17 cellular contexts compared by ENCODE assay signal in genomic region chr17:18254888-18255649, GRCh38. TPM values are rescaled to one million over a fixed set of nuclear protein-coding genes. Genes with fewer than 3 reads are reported as not detected.
DNase-seq lines count a peak whose midpoint lies in the region; ATAC-seq and TF ChIP-seq lines count a peak whose summit lies in the region.
"Had no signal": no experiment of that assay in that cellular context is flagged by ENCODE, and none has a peak within 500 bp of the region (broad histone marks: within the 10 kb centered on the region; RNA-seq: fewer than 3 reads in every experiment).

No MANE protein-coding gene starts in this region.

- H3K9me3 Mint-ChIP-seq in natural killer cell: no peaks in the 10 kb centered on the region
- H3K9me3 Mint-ChIP-seq in natural killer cell treated with Interleukin-12 subunit alpha and Interleukin-12 subunit beta and Interleukin-15 and Interleukin-18, amount 100 ng/mL, for 72 hours: no peaks in the 10 kb centered on the region
- H3K9me3 Mint-ChIP-seq in T-cell: no peaks in the 10 kb centered on the region
- no peaks in the 10 kb centered on the region for H3K9me3 Mint-ChIP-seq in endothelial cell (ENCODE audit: unreplicated experiment)
- H3K9me3 Mint-ChIP-seq: CD14-positive monocyte had no signal

- H3K27me3 Mint-ChIP-seq in natural killer cell (ENCODE audit: low read depth in 2 of 2): no peaks in the 10 kb centered on the region
- H3K27me3 Mint-ChIP-seq in natural killer cell treated with Interleukin-12 subunit alpha and Interleukin-12 subunit beta and Interleukin-15 and Interleukin-18, amount 100 ng/mL, for 72 hours: no peaks in the 10 kb centered on the region
- no peaks in the 10 kb centered on the region for H3K27me3 Mint-ChIP-seq in T-cell
- H3K27me3 Mint-ChIP-seq in endothelial cell (ENCODE audit: unreplicated experiment): peaks cover 9% of the 10 kb centered on the region

- intact Hi-C loops in natural killer cell (cut with micrococcal nuclease): loop anchor here (5.0 kb wide), 1 partner anchor 73 kb away; the partner anchor contains the start of gene ALKBH5

- no peak for DNase-seq in natural killer cell
- DNase-seq in natural killer cell treated with Interleukin-12 subunit alpha and Interleukin-12 subunit beta and Interleukin-15 and Interleukin-18, amount 100 ng/mL, for 72 hours (ENCODE audit: low spot score): no peak
- DNase-seq in T-cell: no peak
- no peak for DNase-seq in endothelial cell (ENCODE audit: low spot score)
- DNase-seq in stimulated activated naive CD4-positive, alpha-beta T cell (lab: John Stamatoyannopoulos, UW): no peak
- no peak for DNase-seq in SKM-1 (lab: John Stamatoyannopoulos, UW; ENCODE audit: unreplicated experiment)
- DNase-seq in NCI-H1930 (lab: John Stamatoyannopoulos, UW): no peak
- DNase-seq: EL; KBM-7; MV-4-11; NCI-H1417; NCI-H187 treated with DMSO at 0.1 percent for 48 hours; NCI-H2171 treated with DMSO at 0.1 percent for 48 hours; NCI-H446 treated with DMSO at 0.1 percent for 48 hours; NK-92 treated with Interleukin-12 subunit alpha and Interleukin-12 subunit beta, amount 100 ng/mL, for 24 hours had no signal

- CTCF ChIA-PET in T-cell (lab: Charles Lee): no interaction called here

- peak overlapping the region; percentile 17 for H3K4me3 Mint-ChIP-seq in natural killer cell
- no peak overlapping the region for H3K4me3 Mint-ChIP-seq in natural killer cell treated with Interleukin-12 subunit alpha and Interleukin-12 subunit beta and Interleukin-15 and Interleukin-18, amount 100 ng/mL, for 72 hours
- H3K4me3 Mint-ChIP-seq in T-cell: peak overlapping the region in 2 of 3 donors; percentile 21 to 98
- peak overlapping the region; percentile 25 for H3K4me3 Mint-ChIP-seq in endothelial cell (ENCODE audit: unreplicated experiment)
- H3K4me3 Mint-ChIP-seq: CD14-positive monocyte had no signal

- TF ChIP-seq CTCF in natural killer cell (IDR thresholded peaks at IDR 0.05) (no peak), endothelial cell (IDR thresholded peaks at IDR 0.05; ENCODE audit: unreplicated experiment) (no peak)

- H3K27ac Mint-ChIP-seq in natural killer cell (no peak overlapping the region), T-cell (no peak overlapping the region), endothelial cell (ENCODE audit: unreplicated experiment) (no peak overlapping the region)
- H3K27ac Mint-ChIP-seq in natural killer cell treated with Interleukin-12 subunit alpha and Interleukin-12 subunit beta and Interleukin-15 and Interleukin-18, amount 100 ng/mL, for 72 hours: no peak overlapping the region

- H3K4me1 Mint-ChIP-seq in natural killer cell: peaks cover 15 to 22% of the 10 kb centered on the region in 2 donors
- H3K4me1 Mint-ChIP-seq in natural killer cell treated with Interleukin-12 subunit alpha and Interleukin-12 subunit beta and Interleukin-15 and Interleukin-18, amount 100 ng/mL, for 72 hours (ENCODE audit: low read depth in 2 of 2): peaks cover 9 to 20% of the 10 kb centered on the region in 2 donors
- peaks cover 19 to 33% (median 29%) of the 10 kb centered on the region in 3 donors for H3K4me1 Mint-ChIP-seq in T-cell
- peaks cover 15% of the 10 kb centered on the region for H3K4me1 Mint-ChIP-seq in endothelial cell (ENCODE audit: unreplicated experiment)

- ATAC-seq in natural killer cell (no peak), T-cell (replicated peaks in 1 of 4) (no peak), GM18511 (IDR thresholded peaks at IDR 0.05; ENCODE audit: unreplicated experiment) (no peak)
- ATAC-seq in natural killer cell treated with Interleukin-12 subunit alpha and Interleukin-12 subunit beta and Interleukin-15 and Interleukin-18, amount 100 ng/mL, for 72 hours: no peak

- H3K36me3 Mint-ChIP-seq in natural killer cell (no peaks in the 10 kb centered on the region), T-cell (peaks cover 26% of the 10 kb centered on the region), endothelial cell (ENCODE audit: low read depth, unreplicated experiment) (peaks cover 26% of the 10 kb centered on the region)
- H3K36me3 Mint-ChIP-seq in natural killer cell treated with Interleukin-12 subunit alpha and Interleukin-12 subunit beta and Interleukin-15 and Interleukin-18, amount 100 ng/mL, for 72 hours: no peaks in the 10 kb centered on the region

- POLR2A ChIA-PET in T-cell (lab: Charles Lee): interaction anchor here in 1 of 2 donors (0.6 kb wide), 1 partner anchor 56 kb away, joined by 3 read pairs; no protein-coding TSS in a partner anchor

RNA-seq across cellular contexts. Expression of gene FLII, which starts 3.5 kb away (rescaled TPM):
- total RNA-seq in natural killer cell (100 to 1,000 TPM; 286 to 342 (median 327) TPM), T-cell (100 to 1,000 TPM; 257 to 389 (median 319) TPM), endothelial cell (ENCODE audit: unreplicated experiment) (355 TPM)
- 100 to 1,000 TPM; 247 to 285 TPM for total RNA-seq in natural killer cell treated with Interleukin-12 subunit alpha and Interleukin-12 subunit beta and Interleukin-15 and Interleukin-18, amount 100 ng/mL, for 72 hours

RNA-seq across cellular contexts. Expression of gene MIEF2, which starts 5.4 kb away (rescaled TPM):
- total RNA-seq in natural killer cell (10 to 100 TPM; 10.6 to 12.8 (median 11.3) TPM), T-cell (10 to 100 TPM in 4 of 5 donors, 1 to 10 TPM in 1; 10.0 to 19.7 (median 17.6) TPM), endothelial cell (ENCODE audit: unreplicated experiment) (11.6 TPM)
- total RNA-seq in natural killer cell treated with Interleukin-12 subunit alpha and Interleukin-12 subunit beta and Interleukin-15 and Interleukin-18, amount 100 ng/mL, for 72 hours: 1 to 10 TPM; 6.8 to 8.1 TPM

RNA-seq across cellular contexts. Expression of gene LLGL1, which starts 29.6 kb away (rescaled TPM):
- total RNA-seq in natural killer cell (10 to 100 TPM; 19.7 to 26.2 (median 25.8) TPM), T-cell (10 to 100 TPM; 13.1 to 24.3 (median 23.2) TPM), endothelial cell (ENCODE audit: unreplicated experiment) (57.2 TPM)
- 10 to 100 TPM; 16.6 to 23.0 TPM for total RNA-seq in natural killer cell treated with Interleukin-12 subunit alpha and Interleukin-12 subunit beta and Interleukin-15 and Interleukin-18, amount 100 ng/mL, for 72 hours

RNA-seq across cellular contexts. Expression of gene TOP3A, which starts 59.7 kb away (rescaled TPM):
- total RNA-seq in natural killer cell (10 to 100 TPM; 38.1 to 59.7 (median 53.2) TPM), T-cell (10 to 100 TPM; 34.0 to 60.4 (median 52.8) TPM), endothelial cell (ENCODE audit: unreplicated experiment) (39.2 TPM)
- 100 to 1,000 TPM in 1 of 2 donors, 10 to 100 TPM in 1; 65.6 to 144 TPM for total RNA-seq in natural killer cell treated with Interleukin-12 subunit alpha and Interleukin-12 subunit beta and Interleukin-15 and Interleukin-18, amount 100 ng/mL, for 72 hours
